20 cellular contexts compared by ENCODE assay signal in genomic region chr22:19592464-19592863, GRCh38.
DNase-seq lines count a peak whose midpoint lies in the region; TF ChIP-seq lines count a peak whose summit lies in the region.
"Had no signal": no experiment of that assay in that cellular context is flagged by ENCODE, and none has a peak within 500 bp of the region (broad histone marks: within the 10 kb centered on the region; RNA-seq: fewer than 3 reads in every experiment).

No MANE protein-coding gene starts in this region.

- no peak for TF ChIP-seq EP300 in sigmoid colon (IDR thresholded peaks at IDR 0.05)

- H3K36me3 ChIP-seq in OCI-LY3 (replicated peaks; ENCODE audit: low read depth, low read length) (no peaks in the 10 kb centered on the region), sigmoid colon (no peaks in the 10 kb centered on the region)
- H3K36me3 ChIP-seq: BE2C, BLaER1 had no signal

- no peak overlapping the region for H3K23ac ChIP-seq in H9 (ENCODE audit: insufficient read length, low read depth, low read length)

- H3K79me1 ChIP-seq in H9 (ENCODE audit: insufficient read depth, low read depth, low read length, poor library complexity, severe bottlenecking) = no peaks in the 10 kb centered on the region

- H3K9me3 ChIP-seq in OCI-LY3 (ENCODE audit: insufficient read depth, low read length) (no peaks in the 10 kb centered on the region), sigmoid colon (no peaks in the 10 kb centered on the region), H9 (ENCODE audit: control insufficient read depth, low read depth, low read length) (no peaks in the 10 kb centered on the region)
- H3K9me3 ChIP-seq: BE2C, BLaER1, Caco-2 had no signal

- peaks cover 27% of the 10 kb centered on the region for H3K4me1 Mint-ChIP-seq in brain
- H3K4me1 Mint-ChIP-seq in neural crest cell = peaks cover 13% of the 10 kb centered on the region
- peaks cover 6 to 12% of the 10 kb centered on the region in 2 experiments for H3K4me1 Mint-ChIP-seq in H9

- no peak overlapping the region for H3K14ac ChIP-seq in H9 (ENCODE audit: insufficient read depth, low read length)

- no peak overlapping the region for H2BK15ac ChIP-seq in H9 (ENCODE audit: low read depth, low read length)

- no peak for TF ChIP-seq POLR2A in sigmoid colon (IDR thresholded peaks at IDR 0.05)

- TF ChIP-seq CTCF in OCI-LY3 (IDR thresholded peaks at IDR 0.05; ENCODE audit: low read depth, low read length) (no peak), brain (conservative IDR thresholded peaks at IDR 0.05) (no peak), neural crest cell (conservative IDR thresholded peaks at IDR 0.05) (no peak), sigmoid colon (IDR thresholded peaks at IDR 0.05) (no peak), H9 (conservative IDR thresholded peaks at IDR 0.05) (no peak)

- H3K4me3 Mint-ChIP-seq in brain (no peak overlapping the region), neural crest cell (no peak overlapping the region), H9 (no peak overlapping the region)
- H3K4me3 Mint-ChIP-seq: CD14-positive monocyte; CD4-positive, CD25-positive, alpha-beta regulatory T cell; CD8-positive, alpha-beta T cell had no signal

- H4K91ac ChIP-seq in H9 (ENCODE audit: insufficient read length, low read depth, low read length) = no peak overlapping the region

- no peak overlapping the region for H2BK20ac ChIP-seq in H9 (ENCODE audit: low read depth, low read length, poor library complexity, severe bottlenecking)

- no peak overlapping the region for H3K18ac ChIP-seq in H9 (ENCODE audit: insufficient read length, low read depth, low read length)

- H3K4me2 ChIP-seq in OCI-LY3 (ENCODE audit: low read length) = peak overlapping the region; percentile 30
- no peak overlapping the region for H3K4me2 ChIP-seq in H9 (ENCODE audit: insufficient read depth, insufficient read length, low read length)
- H3K4me2 ChIP-seq: BLaER1 had no signal

- WGBS in sigmoid colon, 2 donors = 93 to 97% methylated on average over 4 of the region's 4 CpGs
- WGBS in H9 (ENCODE audit: extremely low coverage, insufficient read length, low lambda C conversion rate) = no CpG with 5 or more reads among the region's 4 CpGs

- no peak overlapping the region for H2BK120ac ChIP-seq in H9 (ENCODE audit: low read depth, low read length, poor library complexity, severe bottlenecking)

- H4K20me1 ChIP-seq in OCI-LY3 (ENCODE audit: insufficient read depth, low read length) (no peaks in the 10 kb centered on the region), H9 (ENCODE audit: control insufficient read depth, insufficient read depth, insufficient read length) (no peaks in the 10 kb centered on the region)
- H4K20me1 ChIP-seq: BLaER1 had no signal

- DNase-seq in neural crest cell (ENCODE audit: low read depth, low spot score) = no peak
- peak; percentile 25 for DNase-seq in sigmoid colon
- no peak for DNase-seq in SW480 (ENCODE audit: low spot score)
- no peak for DNase-seq in GM19238 (ENCODE audit: insufficient read length, low spot score)
- DNase-seq in head of caudate nucleus = no peak
- DNase-seq in H9 = no peak
- DNase-seq: 8988T; ACHN; BE2C; C1 segment of cervical spinal cord; Caco-2; Calu3; CD4-positive, CD25-positive, alpha-beta regulatory T cell; CD8-positive, alpha-beta T cell; DMS79 treated with DMSO at 0.1 percent for 48 hours; GF-D8 had no signal

- H2AFZ ChIP-seq in OCI-LY3 (ENCODE audit: low read depth, low read length) = no peak overlapping the region
- H2AFZ ChIP-seq in H9 (ENCODE audit: low read length) = no peak overlapping the region

- H4K5ac ChIP-seq in H9 (ENCODE audit: insufficient read length, low read depth, low read length) = no peak overlapping the region

- no peak overlapping the region for H2BK12ac ChIP-seq in H9 (ENCODE audit: insufficient read length, low read depth, low read length)

- no peaks in the 10 kb centered on the region for H3K79me2 ChIP-seq in OCI-LY3 (ENCODE audit: low read length)
- H3K79me2 ChIP-seq in H9 (ENCODE audit: insufficient read depth, low read length) = no peaks in the 10 kb centered on the region

- peaks cover 25% of the 10 kb centered on the region for H3K4me1 ChIP-seq in OCI-LY3 (ENCODE audit: low read length)
- H3K4me1 ChIP-seq in sigmoid colon = no peaks in the 10 kb centered on the region
- no peaks in the 10 kb centered on the region for H3K4me1 ChIP-seq in H9 (ENCODE audit: insufficient read depth, low read length)
- H3K4me1 ChIP-seq: BE2C, Caco-2 had no signal

- H3K9me3 Mint-ChIP-seq in brain (no peaks in the 10 kb centered on the region), neural crest cell (no peaks in the 10 kb centered on the region), H9 (no peaks in the 10 kb centered on the region)
- H3K9me3 Mint-ChIP-seq: CD14-positive monocyte; CD8-positive, alpha-beta T cell had no signal

- no peak overlapping the region for H2BK5ac ChIP-seq in H9 (ENCODE audit: insufficient read length, low read length)

- no peak overlapping the region for H2AK5ac ChIP-seq in H9 (ENCODE audit: insufficient read length, low read length)

- H3K23me2 ChIP-seq in H9 (ENCODE audit: insufficient read length, low read depth, low read length, poor library complexity, severe bottlenecking) = no peaks in the 10 kb centered on the region

- no peak overlapping the region for H3K4ac ChIP-seq in H9 (ENCODE audit: low read depth, low read length)

- H3K27me3 ChIP-seq in OCI-LY3 (ENCODE audit: low read depth, low read length) = peaks cover 12% of the 10 kb centered on the region; the same call in 1 of the 2 replicates
- peaks cover 0 to 9% (median 0%) of the 10 kb centered on the region in 3 donors for H3K27me3 ChIP-seq in sigmoid colon
- no peaks in the 10 kb centered on the region for H3K27me3 ChIP-seq in H9 (ENCODE audit: insufficient read depth, low read length)
- H3K27me3 ChIP-seq: BE2C, BLaER1 had no signal

- intact Hi-C loops in sigmoid colon (cut with DNase I) (no loop called here), head of caudate nucleus (cut with DNase I) (no loop called here)

- H3K27me3 Mint-ChIP-seq in brain (peaks cover 12% of the 10 kb centered on the region), neural crest cell (ENCODE audit: low read depth) (peaks cover 5% of the 10 kb centered on the region), H9 (ENCODE audit: low read depth) (peaks cover 3% of the 10 kb centered on the region)

- H3T11ph ChIP-seq in H9 (ENCODE audit: low read length) = no peak overlapping the region

- H3K27ac Mint-ChIP-seq in brain (peak overlapping the region in 3 of 5 experiments; percentile 82 to 88 (median 87)), neural crest cell (ENCODE audit: unreplicated experiment) (peak overlapping the region; percentile 31), H9 (no peak overlapping the region)
- H3K27ac Mint-ChIP-seq: CD14-positive monocyte; CD4-positive, CD25-positive, alpha-beta regulatory T cell; CD8-positive, alpha-beta T cell had no signal

- H3K9ac ChIP-seq in OCI-LY3 (ENCODE audit: low read length) (no peak overlapping the region), H9 (ENCODE audit: extremely low read depth, insufficient read length, low read length) (no peak overlapping the region)
- H3K9ac ChIP-seq: BLaER1 had no signal

- no peak overlapping the region for H3K27ac ChIP-seq in OCI-LY3 (ENCODE audit: low read length)
- no peak overlapping the region for H3K27ac ChIP-seq in sigmoid colon
- no peak overlapping the region for H3K27ac ChIP-seq in H9 (ENCODE audit: insufficient read length, low read depth, low read length)
- H3K27ac ChIP-seq: BLaER1 had no signal

- H3K36me3 Mint-ChIP-seq in brain = no peaks in the 10 kb centered on the region
- no peaks in the 10 kb centered on the region for H3K36me3 Mint-ChIP-seq in neural crest cell (ENCODE audit: low read depth)
- no peaks in the 10 kb centered on the region for H3K36me3 Mint-ChIP-seq in H9 (ENCODE audit: insufficient read depth in 1 of 3, low read depth in 3 of 3)
- H3K36me3 Mint-ChIP-seq: CD14-positive monocyte; CD8-positive, alpha-beta T cell had no signal

- H3K56ac ChIP-seq in H9 (ENCODE audit: insufficient read length, low read depth, low read length) = no peak overlapping the region

- no peak overlapping the region for H3K4me3 ChIP-seq in OCI-LY3 (ENCODE audit: low read length)
- no peak overlapping the region for H3K4me3 ChIP-seq in sigmoid colon
- H3K4me3 ChIP-seq: BLaER1 had no signal

- no peak overlapping the region for H4K8ac ChIP-seq in H9 (replicated peaks; ENCODE audit: insufficient read length, low read depth, low read length)

Comparison
In these comparisons a context has a peak if more than half of its experiments do, and no peak if none do; other contexts are left out.
1. H3K27ac Mint-ChIP-seq: peak in brain (3 of 5) and neural crest cell (single experiment); none in H9 (0 of 3).